In genomic region chr7:103343332-103343731, GRCh38 we compare ENCODE assay signal across 8 cellular contexts. TPM values are rescaled to one million over a fixed set of nuclear protein-coding genes. Genes with fewer than 3 reads are reported as not detected.
DNase-seq lines count a peak whose midpoint lies in the region; TF ChIP-seq lines count a peak whose summit lies in the region.

No MANE protein-coding gene starts in this region.

- H3K4me3 ChIP-seq in BJ (ENCODE audit: low read depth, low read length): peak overlapping the region; percentile 86
- peak overlapping the region; percentile 89 for H3K4me3 ChIP-seq in Loucy (ENCODE audit: low read length, poor library complexity, severe bottlenecking)
- peak overlapping the region in 57 of 59 donors; percentile 69 to 99 (median 92) for H3K4me3 ChIP-seq in dorsolateral prefrontal cortex

- no peaks in the 10 kb centered on the region for H3K9me2 ChIP-seq in Loucy (replicated peaks; ENCODE audit: low read depth, low read length)

- no peak for DNase-seq in BJ (ENCODE audit: low read depth)
- DNase-seq in dorsolateral prefrontal cortex: no peak
- no peak for DNase-seq in HuH-7.5 (ENCODE audit: low spot score)
- no peak for DNase-seq in GM19238 (ENCODE audit: insufficient read length, low spot score)
- no peak for DNase-seq in pons (ENCODE audit: low spot score)
- DNase-seq in kidney tubule cell (ENCODE audit: low spot score): no peak

- H4K20me1 ChIP-seq in Loucy (ENCODE audit: insufficient read depth, low read length, poor library complexity, severe bottlenecking): peaks cover 34% of the 10 kb centered on the region

- POLR2A ChIA-PET in BJ (lab: Charles Lee): no interaction called here

- no peaks in the 10 kb centered on the region for H3K27me3 Mint-ChIP-seq in nephron (ENCODE audit: low read depth)

- H3K4me1 Mint-ChIP-seq in nephron: peaks cover 31% of the 10 kb centered on the region

- peaks cover 37% of the 10 kb centered on the region for H3K4me1 ChIP-seq in Loucy (ENCODE audit: insufficient read depth, low read length, poor library complexity, severe bottlenecking)

- no peaks in the 10 kb centered on the region for H3K9me3 Mint-ChIP-seq in nephron

- no peaks in the 10 kb centered on the region for H3F3A ChIP-seq in Loucy (ENCODE audit: low read depth)

- peaks cover 74% of the 10 kb centered on the region for H3K79me2 ChIP-seq in Loucy (ENCODE audit: insufficient read depth, low read length)

- H3K4me2 ChIP-seq in Loucy (ENCODE audit: low read depth, low read length, poor library complexity, severe bottlenecking): peak overlapping the region; percentile 90

- peak overlapping the region; percentile 86 for H3K9ac ChIP-seq in Loucy (ENCODE audit: low read depth, low read length, poor library complexity, severe bottlenecking)

- no peaks in the 10 kb centered on the region for H3K9me3 ChIP-seq in Loucy (ENCODE audit: insufficient read depth, low read depth, low read length)

- intact Hi-C loops in dorsolateral prefrontal cortex (cut with DNase I): no loop called here

- peaks cover 29% of the 10 kb centered on the region for H3K36me3 Mint-ChIP-seq in nephron (ENCODE audit: low read depth)

- TF ChIP-seq CTCF in BJ (IDR thresholded peaks at IDR 0.05; ENCODE audit: insufficient read depth, low read depth, low read length) (no peak), Loucy (conservative IDR thresholded peaks at IDR 0.05; ENCODE audit: low read length) (no peak), dorsolateral prefrontal cortex (IDR thresholded peaks at IDR 0.05 in 54 of 56, conservative IDR thresholded peaks at IDR 0.05 in 2 of 56; ENCODE audit: low read depth in 1 of 56, partially characterized antibody in 56 of 56) (no peak), nephron (IDR thresholded peaks at IDR 0.05; ENCODE audit: unreplicated experiment in 3 of 3) (no peak)

- H3K27me3 ChIP-seq in BJ (ENCODE audit: control insufficient read depth, insufficient read depth, low read length): no peaks in the 10 kb centered on the region
- H3K27me3 ChIP-seq in Loucy (ENCODE audit: insufficient read depth, low read length, poor library complexity, severe bottlenecking): no peaks in the 10 kb centered on the region
- no peaks in the 10 kb centered on the region for H3K27me3 ChIP-seq in dorsolateral prefrontal cortex

- CTCF ChIA-PET in BJ (lab: Yijun Ruan, JAX): interaction anchor here (1.1 to 1.4 kb wide), 3 partner anchors 11 to 32 kb away, joined by 3 to 4 read pairs (median 3); no protein-coding TSS in a partner anchor

- peak overlapping the region; percentile 99 for H3K4me3 Mint-ChIP-seq in nephron

- H3K27ac ChIP-seq in dorsolateral prefrontal cortex: peak overlapping the region in 4 of 59 donors; percentile 69 to 92 (median 85)

- H3K36me3 ChIP-seq in BJ (ENCODE audit: control insufficient read depth, insufficient read depth, low read length) (peaks cover 3% of the 10 kb centered on the region), Loucy (ENCODE audit: insufficient read depth, low read length) (peaks cover 10% of the 10 kb centered on the region; the same call in 1 of the 2 replicates)

- peak overlapping the region in 2 of 3 experiments; percentile 95 to 97 for H3K27ac Mint-ChIP-seq in nephron

- no peak overlapping the region for H2AFZ ChIP-seq in Loucy (ENCODE audit: low read length)

RNA-seq across cellular contexts. Expression of gene DNAJC2, which starts 1.2 kb away (rescaled TPM):
- 9.1 and 12.2 TPM in 2 replicates for polyA plus RNA-seq in BJ (2011; rRNA removed)
- polyA minus RNA-seq in BJ (2011; rRNA and poly(A)+ RNA removed): 0.76 and 2.7 TPM in 2 replicates
- 10 to 100 TPM; 12.1 to 30.8 (median 19.6) TPM for total RNA-seq in dorsolateral prefrontal cortex

RNA-seq across cellular contexts. Expression of gene PSMC2, which starts 4.1 kb away (rescaled TPM):
- polyA plus RNA-seq in BJ (2011; rRNA removed): 103 and 179 TPM in 2 replicates
- 32.8 and 49.1 TPM in 2 replicates for polyA minus RNA-seq in BJ (2011; rRNA and poly(A)+ RNA removed)
- 100 to 1,000 TPM in 53 of 120 experiments, 10 to 100 TPM in 67; 55.9 to 133 (median 99.4) TPM for total RNA-seq in dorsolateral prefrontal cortex

RNA-seq across cellular contexts. Expression of gene PMPCB, which starts 46.1 kb away (rescaled TPM):
- 44.3 and 56.7 TPM in 2 replicates for polyA plus RNA-seq in BJ (2011; rRNA removed)
- polyA minus RNA-seq in BJ (2011; rRNA and poly(A)+ RNA removed): 13.6 and 18.7 TPM in 2 replicates
- total RNA-seq in dorsolateral prefrontal cortex: 10 to 100 TPM; 42.8 to 87.8 (median 68.7) TPM
